Comparison of ENCODE assay signal across 9 cellular contexts in genomic region chr7:143487566-143487965, GRCh38. TPM values are rescaled to one million over a fixed set of nuclear protein-coding genes. Genes with fewer than 3 reads are reported as not detected.
DNase-seq lines count a peak whose midpoint lies in the region; ATAC-seq, FAIRE-seq and TF ChIP-seq lines count a peak whose summit lies in the region.
"Had no signal": no experiment of that assay in that cellular context is flagged by ENCODE, and none has a peak within 500 bp of the region (broad histone marks: within the 10 kb centered on the region; RNA-seq: fewer than 3 reads in every experiment).

No MANE protein-coding gene starts in this region.

- H3K4me2 ChIP-seq in MM.1S (ENCODE audit: low read depth, low read length) = peak overlapping the region; percentile 57

- H2AFZ ChIP-seq in MM.1S (ENCODE audit: low read length) = peak overlapping the region; percentile 29

- no peaks in the 10 kb centered on the region for H3K79me2 ChIP-seq in MM.1S (ENCODE audit: low read length)

- peaks cover 3% of the 10 kb centered on the region; the same call in 1 of the 2 replicates for H3F3A ChIP-seq in MM.1S (ENCODE audit: insufficient read depth, low read length)

- intact Hi-C loops in pancreas (cut with DNase I) = no loop called here

- H3K9me3 ChIP-seq in MM.1S (replicated peaks; ENCODE audit: insufficient read depth, low read length) (no peaks in the 10 kb centered on the region), pancreas (no peaks in the 10 kb centered on the region)

- no peak for FAIRE-seq in pancreas (lab: Jason Lieb, UNC)
- no peak for FAIRE-seq in GM12891 (lab: Jason Lieb, UNC)

- H3K4me1 ChIP-seq in MM.1S (ENCODE audit: low read length) = peaks cover 26% of the 10 kb centered on the region
- H3K4me1 ChIP-seq in pancreas = no peaks in the 10 kb centered on the region

- whole genome bisulfite sequencing in pancreas, 2 donors = 48 to 52% methylated on average over 5 of the region's 5 CpGs

- no peaks in the 10 kb centered on the region for H3K9me2 ChIP-seq in MM.1S (replicated peaks; ENCODE audit: insufficient read depth, low read length)

- ATAC-seq in esophagus mucosa (peak; percentile 41), pancreas (peak in 3 of 4 donors; percentile 57 to 76 (median 73))
- ATAC-seq: activated CD8-positive, alpha-beta memory T cell treated with anti-CD3 and anti-CD28 coated beads, Interleukin-2, amount 10 ng/mL, durations not matched to agents 7 days and 5 days had no signal

- H3K27me3 ChIP-seq in MM.1S (replicated peaks; ENCODE audit: insufficient read depth, low read length) (no peaks in the 10 kb centered on the region), pancreas (no peaks in the 10 kb centered on the region)

- H3K4me3 ChIP-seq in MM.1S (ENCODE audit: low read length) (0 out of 2 replicates have a peak overlapping the region, but pooled peaks have one; percentile 12), pancreas (no peak overlapping the region)

- TF ChIP-seq CTCF in MM.1S (IDR thresholded peaks at IDR 0.05; ENCODE audit: low read length) (no peak), pancreas (IDR thresholded peaks at IDR 0.05) (no peak)

- DNase-seq in EH (ENCODE audit: low read depth) (peak; percentile 78), MM.1S (peak; percentile 88), pancreas (peak in 1 of 6 donors; percentile 37), NCI-H2196 treated with DMSO at 0.1 percent for 48 hours (lab: John Stamatoyannopoulos, UW; ENCODE audit: unreplicated experiment) (no peak), NCI-H226 (no peak), GM12891 (ENCODE audit: insufficient read length, low spot score) (no peak), NCI-H526 (lab: John Stamatoyannopoulos, UW) (no peak)
- DNase-seq: activated CD8-positive, alpha-beta memory T cell treated with anti-CD3 and anti-CD28 coated beads, Interleukin-2, amount 10 ng/mL, durations not matched to agents 7 days and 5 days had no signal

- H4K20me1 ChIP-seq in MM.1S (ENCODE audit: insufficient read depth, low read length) = no peaks in the 10 kb centered on the region

- peak overlapping the region; percentile 23; the same call in 1 of the 2 replicates for H3K9ac ChIP-seq in MM.1S (ENCODE audit: low read length)

- H3K36me3 ChIP-seq in MM.1S (replicated peaks; ENCODE audit: insufficient read depth, low read length) (no peaks in the 10 kb centered on the region), pancreas (no peaks in the 10 kb centered on the region)

- TF ChIP-seq POLR2A in GM12891 (IDR thresholded peaks at IDR 0.05; ENCODE audit: low read depth, low read length) = no peak

- H3K27ac ChIP-seq in MM.1S (ENCODE audit: low read length) (peak overlapping the region; percentile 46; the same call in 1 of the 2 replicates), pancreas (no peak overlapping the region)

TF ChIP-seq in GM12891, 5 proteins besides CTCF, POLR2A, EP300 and RAD21:
- no peak for TF ChIP-seq POLR2AphosphoS5 (IDR thresholded peaks at IDR 0.05; ENCODE audit: low read depth, low read length)
- TF ChIP-seq SPI1 (IDR thresholded peaks at IDR 0.05; ENCODE audit: low read depth, low read length) = no peak
- TF ChIP-seq POU2F2 (IDR thresholded peaks at IDR 0.05; ENCODE audit: low read depth, low read length) = no peak
- TF ChIP-seq PAX5 (IDR thresholded peaks at IDR 0.05; ENCODE audit: insufficient read depth, low read length, severe bottlenecking) = no peak
- no peak for TF ChIP-seq TAF1 (IDR thresholded peaks at IDR 0.05; ENCODE audit: low read depth, low read length)

RNA-seq across cellular contexts. Expression of gene TAS2R41, which starts 9.9 kb away (rescaled TPM):
- total RNA-seq in esophagus mucosa (not detected), pancreas (under 1 TPM in 1 of 6 donors, not detected in 5; 0.16 TPM)
- not detected for polyA plus RNA-seq in pancreas
- not detected for polyA plus RNA-seq in GM12891 (2012; ENCODE audit: low read depth, missing spikeins)
- total RNA-seq: activated CD8-positive, alpha-beta memory T cell treated with anti-CD3 and anti-CD28 coated beads, Interleukin-2, amount 10 ng/mL, durations not matched to agents 7 days and 5 days had no signal

RNA-seq across cellular contexts. Expression of gene TAS2R60, which starts 44.3 kb away (rescaled TPM):
- total RNA-seq in esophagus mucosa (0.32 TPM), pancreas (not detected)
- polyA plus RNA-seq in pancreas = not detected
- not detected for polyA plus RNA-seq in GM12891 (2012; ENCODE audit: low read depth, missing spikeins)
- total RNA-seq: activated CD8-positive, alpha-beta memory T cell treated with anti-CD3 and anti-CD28 coated beads, Interleukin-2, amount 10 ng/mL, durations not matched to agents 7 days and 5 days had no signal

Comparison
In these comparisons a context has a peak if more than half of its experiments do, and no peak if none do; other contexts are left out.
1. DNase-seq: peak in EH (single experiment) and MM.1S (single experiment); none in NCI-H2196 treated with DMSO at 0.1 percent for 48 hours (single experiment), NCI-H226 (single experiment), GM12891 (single experiment) and NCI-H526 (0 of 2).